ENCODE assay signal across 15 cellular contexts in genomic region chr11:107182983-107183382, GRCh38.
"Had no signal": no experiment of that assay in that cellular context is flagged by ENCODE, and none has a peak within 500 bp of the region (broad histone marks: within the 10 kb centered on the region; RNA-seq: fewer than 3 reads in every experiment).

No MANE protein-coding gene starts in this region.

- H3K4me1 ChIP-seq: suprapubic skin had no signal

- ATAC-seq: activated T-helper 17 cell treated with anti-CD3 and anti-CD28 coated beads, Interleukin-2, amount 50 U/mL, for 72 hours; left colon; stimulated activated naive CD8-positive, alpha-beta T cell treated with anti-CD3 and anti-CD28 coated beads, Interleukin-15, Interleukin-2, amounts not matched to agents 100 U/mL and 50 U/mL, for 24 hours; WTC11 had no signal

- H3K9me3 ChIP-seq: suprapubic skin had no signal

- H3K4me3 ChIP-seq: suprapubic skin had no signal

- H3K27me3 ChIP-seq: brain microvascular endothelial cell, suprapubic skin had no signal

- DNase-seq: activated CD4-positive, alpha-beta T cell treated with anti-CD3 and anti-CD28 coated beads for 48 hours; activated naive CD4-positive, alpha-beta T cell treated with anti-CD3 and anti-CD28 coated beads, Interleukin-2, amount 10 ng/mL, durations not matched to agents 7 days and 5 days; activated T-cell treated with anti-CD3 and anti-CD28 coated beads for 4 hours; brain microvascular endothelial cell; cerebellar nuclear complex; erythroblast; glutamatergic neuron; left colon; nephron progenitor cell; stimulated activated CD4-positive, alpha-beta T cell treated with anti-CD3 and anti-CD28 coated beads, Interleukin-4, amount 100 ng/mL, for 1 hour; stimulated activated CD8-positive, alpha-beta memory T cell treated with anti-CD3 and anti-CD28 coated beads, Interleukin-4, amount 100 ng/mL, for 48 hours; stimulated activated naive CD8-positive, alpha-beta T cell treated with anti-CD3 and anti-CD28 coated beads, Interleukin-15, Interleukin-2, amounts not matched to agents 100 U/mL and 50 U/mL, for 24 hours had no signal

- H3K36me3 ChIP-seq: brain microvascular endothelial cell, suprapubic skin had no signal

- H3K27ac ChIP-seq: brain microvascular endothelial cell, suprapubic skin had no signal
